Comparison of ENCODE assay signal across 8 cellular contexts in the genomic region with DNA sequence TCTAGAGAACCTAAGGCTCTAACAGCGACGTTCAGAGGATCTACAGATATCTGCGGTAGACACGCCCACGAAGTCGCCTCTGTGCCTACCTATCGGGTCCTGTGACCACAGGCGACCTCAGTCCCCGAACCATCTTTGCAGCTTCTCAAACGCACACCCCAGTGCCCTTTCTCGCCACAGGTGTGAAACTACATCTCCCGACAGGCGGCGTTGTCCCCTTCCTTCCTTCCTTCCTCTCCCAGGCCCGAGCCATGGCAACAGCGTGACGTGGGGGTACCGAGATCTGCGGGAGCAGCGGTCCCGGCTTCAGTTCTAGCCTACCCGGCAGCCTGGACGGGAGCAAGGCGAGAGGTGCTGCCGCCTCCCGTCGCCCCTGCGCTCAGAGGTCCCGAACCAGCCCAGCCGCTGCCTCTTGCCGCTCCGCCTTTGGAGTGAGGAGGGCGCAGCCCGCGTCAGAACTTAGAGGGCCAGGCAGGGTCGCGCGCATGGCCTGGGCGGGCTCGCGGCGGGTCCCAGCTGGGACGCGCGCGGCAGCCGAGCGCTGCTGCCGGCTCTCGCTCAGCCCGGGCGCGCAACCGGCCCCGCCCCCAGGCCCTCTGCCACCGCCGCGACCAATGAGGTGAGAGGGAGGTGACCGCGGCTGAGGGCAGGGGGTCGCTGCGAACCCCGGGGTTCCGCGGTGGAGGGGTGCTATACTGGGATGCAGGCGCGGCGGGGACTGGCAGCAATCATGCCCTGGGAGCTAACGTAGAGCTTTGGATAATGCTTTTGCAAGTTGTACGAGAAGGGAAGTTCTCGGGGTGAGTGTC. TPM values are rescaled to one million over a fixed set of nuclear protein-coding genes. Genes with fewer than 3 reads are reported as not detected.
A peak's percentile ranks its signal among the peaks of the same experiment; 100 is the strongest.
DNase-seq lines count a peak whose midpoint lies in the region; ATAC-seq and TF ChIP-seq lines count a peak whose summit lies in the region.

Gene COQ10A (plus strand): TSS at position 309 of the 809 bp plus-strand sequence. CDS start 177 bp downstream, at position 486.

- no peaks in the 10 kb centered on the region for H3K9me3 Mint-ChIP-seq in T-cell
- H3K9me3 Mint-ChIP-seq in type B pancreatic cell: peaks cover 3% of the 10 kb centered on the region

- H3K27me3 Mint-ChIP-seq in T-cell (no peaks in the 10 kb centered on the region), type B pancreatic cell (peaks cover 2% of the 10 kb centered on the region)

- peak; percentile 36 to 96 for TF ChIP-seq POLR2A in heart left ventricle (IDR thresholded peaks at IDR 0.05)

- peak within 1 kb of the TSS; percentile 97 for H3K27ac Mint-ChIP-seq in T-cell
- H3K27ac Mint-ChIP-seq in type B pancreatic cell: peak within 1 kb of the TSS; percentile 90

- CTCF ChIA-PET in T-cell (lab: Charles Lee): interaction anchor here (0.6 to 2.5 kb wide), 15 partner anchors 9 to 1400 kb away, joined by 3 to 13 read pairs (median 3); partner anchors contain the start of genes ANKRD52 (in 1 of the 2), CS (in 1 of the 2), ESYT1 (in 1 of the 2) and PA2G4 (in 1 of the 2)

- H3K36me3 Mint-ChIP-seq in T-cell (peaks cover 12% of the 10 kb centered on the region), type B pancreatic cell (peaks cover 8% of the 10 kb centered on the region)

- H3K4me3 Mint-ChIP-seq in T-cell: peak within 1 kb of the TSS; percentile 83 to 89 (median 89)
- H3K4me3 Mint-ChIP-seq in type B pancreatic cell: peak within 1 kb of the TSS; percentile 97

- ATAC-seq in HG02759 (IDR thresholded peaks at IDR 0.05; ENCODE audit: unreplicated experiment) (peak; percentile 93), T-cell (replicated peaks in 1 of 4) (peak; percentile 87 to 92 (median 90)), heart left ventricle (peak; percentile 62 to 94 (median 90))

- WGBS in adipose tissue, 3 donors: 0 to 1% (median 0%) methylated on average over 50 to 71 of the region's 71 CpGs
- WGBS in heart left ventricle, 4 donors: 0% methylated on average over 35 to 71 of the region's 71 CpGs

- H3K27ac ChIP-seq in adipose tissue (ENCODE audit: low read depth, low read length) (no peak within 1 kb of the TSS), heart left ventricle (peak within 1 kb of the TSS; percentile 90 to 99 (median 96))

- H3K9me3 ChIP-seq in heart left ventricle: no peaks in the 10 kb centered on the region

- peaks cover 18 to 21% (median 21%) of the 10 kb centered on the region in 3 donors for H3K4me1 Mint-ChIP-seq in T-cell
- H3K4me1 Mint-ChIP-seq in type B pancreatic cell (ENCODE audit: unreplicated experiment): peaks cover 10% of the 10 kb centered on the region

- peaks cover 0 to 48% (median 16%) of the 10 kb centered on the region in 12 donors for H3K4me1 ChIP-seq in heart left ventricle

- no peaks in the 10 kb centered on the region for H3K27me3 ChIP-seq in heart left ventricle

- H3K36me3 ChIP-seq in heart left ventricle: peaks cover 0 to 33% (median 28%) of the 10 kb centered on the region in 9 donors

- POLR2A ChIA-PET in T-cell (lab: Charles Lee): interaction anchor here in 1 of 2 donors (0.5 to 1.0 kb wide), 5 partner anchors 9 to 192 kb away, joined by 3 to 4 read pairs (median 3); partner anchors contain the start of genes ANKRD52 and RPL41

- H3K4me3 ChIP-seq in GM12875 (ENCODE audit: low read depth, low read length) (peak within 1 kb of the TSS; percentile 87), heart left ventricle (peak within 1 kb of the TSS; percentile 56 to 91 (median 70))

- TF ChIP-seq CTCF in GM12875 (IDR thresholded peaks at IDR 0.05; ENCODE audit: borderline replicate concordance, insufficient read depth, low read depth, low read length) (peak; percentile 61; the same call in 1 of the 2 replicates), heart left ventricle (IDR thresholded peaks at IDR 0.05) (peak; percentile 51 to 87 (median 65)), type B pancreatic cell (conservative IDR thresholded peaks at IDR 0.05) (peak; percentile 74)

- DNase-seq in NCI-H1417 (lab: John Stamatoyannopoulos, UW): peak; percentile 83 to 99 (median 97)
- DNase-seq in T-cell: peak; percentile 79 to 94 (median 88)
- DNase-seq in heart left ventricle: peak; percentile 91 to 95 (median 92)
- peak; percentile 85 for DNase-seq in pons (ENCODE audit: low spot score)
- DNase-seq in type B pancreatic cell (ENCODE audit: extremely low spot score, unreplicated experiment): peak; percentile 89

- intact Hi-C loops in heart left ventricle (cut with DNase I): loop anchor here in 2 of 10 donors (2.0 kb wide), 1 partner anchor 34 kb away; the partner anchor contains the start of gene CS (in 2 of the 2)

RNA-seq across cellular contexts. Expression of gene COQ10A, which starts in this region (rescaled TPM):
- total RNA-seq in T-cell (10 to 100 TPM; 29.9 to 38.4 (median 31.9) TPM), heart left ventricle (100 to 1,000 TPM in 7 of 9 donors, 10 to 100 TPM in 2; 45.7 to 250 (median 129) TPM), type B pancreatic cell (ENCODE audit: low replicate concordance) (21.3 and 26.4 TPM in 2 replicates)
- polyA plus RNA-seq in adipose tissue (10 to 100 TPM in 2 of 3 donors, 1 to 10 TPM in 1; 8.5 to 11.6 (median 11.1) TPM), heart left ventricle (100 to 1,000 TPM in 1 of 2 donors, 10 to 100 TPM in 1; 89.2 to 249 TPM)

Comparison
In these comparisons a context has a peak if more than half of its experiments do, and no peak if none do; other contexts are left out.
1. RNA of gene COQ10A (polyA plus RNA-seq): 89.2 to 249 TPM in heart left ventricle; 8.5 to 11.6 TPM in adipose tissue; every median in the first group is over 4 times any median in the second.
2. Peak in every context shown above with its lines, with median percentiles within 50 percentile points of each other: CTCF ChIP-seq, ATAC-seq and DNase-seq.